1 cellular context compared by ENCODE assay signal in genomic region chr13:45445053-45445452, GRCh38.
TF ChIP-seq lines count a peak whose summit lies in the region.

No MANE protein-coding gene starts in this region.

TF ChIP-seq in H1, 55 proteins besides CTCF, POLR2A, EP300 and RAD21:
- TF ChIP-seq TCF12 (IDR thresholded peaks at IDR 0.05; ENCODE audit: low read depth, low read length) (no peak), SRF (IDR thresholded peaks at IDR 0.05; ENCODE audit: low read depth, low read length) (no peak)
TF ChIP-seq in H1: peak in this region for 0.
